ENCODE assay signal across 1 cellular context in the genomic region with DNA sequence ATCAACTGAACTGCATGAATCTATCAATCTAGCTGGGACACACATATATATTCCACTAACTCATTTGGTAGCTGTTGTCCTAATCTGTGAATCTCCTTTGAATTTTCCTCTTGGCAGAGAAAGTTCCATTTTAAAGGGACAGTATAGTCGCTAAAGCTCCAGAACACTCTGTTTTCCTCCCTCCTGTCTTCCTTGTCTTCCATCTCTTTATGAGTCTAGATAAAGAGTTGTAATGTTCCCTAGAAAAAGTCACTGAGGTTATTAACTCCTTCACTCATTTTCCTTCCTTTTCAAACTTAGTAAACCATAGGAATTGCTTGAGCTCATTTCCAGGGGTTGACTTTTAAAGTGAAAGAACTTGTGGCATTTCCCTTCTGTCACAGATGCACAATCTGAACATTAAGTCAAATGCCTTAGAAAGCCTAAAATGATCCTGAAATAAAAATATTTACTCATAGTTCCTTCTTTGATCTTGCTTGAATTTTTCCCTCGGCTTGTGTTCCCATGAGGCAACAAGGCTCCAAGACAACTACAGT.
TF ChIP-seq lines count a peak whose summit lies in the region.

No MANE protein-coding gene starts in this region.

TF ChIP-seq in WTC11, 78 proteins besides CTCF, POLR2A, EP300 and RAD21 (continued from another document):
- TF ChIP-seq, protein P1, sequence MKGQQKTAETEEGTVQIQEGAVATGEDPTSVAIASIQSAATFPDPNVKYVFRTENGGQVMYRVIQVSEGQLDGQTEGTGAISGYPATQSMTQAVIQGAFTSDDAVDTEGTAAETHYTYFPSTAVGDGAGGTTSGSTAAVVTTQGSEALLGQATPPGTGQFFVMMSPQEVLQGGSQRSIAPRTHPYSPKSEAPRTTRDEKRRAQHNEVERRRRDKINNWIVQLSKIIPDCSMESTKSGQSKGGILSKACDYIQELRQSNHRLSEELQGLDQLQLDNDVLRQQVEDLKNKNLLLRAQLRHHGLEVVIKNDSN (CRISPR knock-in tag; IDR thresholded peaks at IDR 0.05) = no peak
- TF ChIP-seq, protein P2, sequence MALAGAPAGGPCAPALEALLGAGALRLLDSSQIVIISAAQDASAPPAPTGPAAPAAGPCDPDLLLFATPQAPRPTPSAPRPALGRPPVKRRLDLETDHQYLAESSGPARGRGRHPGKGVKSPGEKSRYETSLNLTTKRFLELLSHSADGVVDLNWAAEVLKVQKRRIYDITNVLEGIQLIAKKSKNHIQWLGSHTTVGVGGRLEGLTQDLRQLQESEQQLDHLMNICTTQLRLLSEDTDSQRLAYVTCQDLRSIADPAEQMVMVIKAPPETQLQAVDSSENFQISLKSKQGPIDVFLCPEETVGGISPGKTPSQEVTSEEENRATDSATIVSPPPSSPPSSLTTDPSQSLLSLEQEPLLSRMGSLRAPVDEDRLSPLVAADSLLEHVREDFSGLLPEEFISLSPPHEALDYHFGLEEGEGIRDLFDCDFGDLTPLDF (CRISPR knock-in tag; IDR thresholded peaks at IDR 0.05) = no peak
- TF ChIP-seq ATF1 (CRISPR knock-in tag; IDR thresholded peaks at IDR 0.05) = no peak
- no peak for TF ChIP-seq NFYB (CRISPR knock-in tag; conservative IDR thresholded peaks at IDR 0.05; ENCODE audit: low read depth)
